Comparison of ENCODE assay signal across 10 cellular contexts in the genomic region with DNA sequence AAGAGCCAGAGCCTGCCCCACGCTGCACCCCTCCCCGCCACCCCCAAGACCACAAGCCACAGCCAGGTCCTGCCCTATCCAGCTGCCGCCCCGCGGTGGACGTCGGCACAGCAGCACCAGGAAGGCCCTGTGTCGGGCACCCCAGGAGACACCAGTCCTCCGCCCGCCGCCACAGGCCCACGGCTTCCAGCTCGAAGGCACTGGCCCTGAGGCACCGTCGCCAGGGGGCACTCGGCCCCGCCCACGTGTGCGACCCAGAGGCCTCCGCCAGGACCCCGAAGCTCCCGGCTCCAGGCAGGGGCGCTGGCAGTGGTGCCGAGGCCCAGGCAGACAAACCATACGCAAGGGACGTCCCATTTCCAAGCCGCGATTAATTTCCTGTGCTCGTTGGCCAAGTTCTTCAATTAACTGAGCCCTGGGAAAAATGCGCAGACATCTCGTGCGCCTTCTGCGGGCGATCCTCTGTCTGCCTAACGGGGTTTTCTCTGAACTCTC. TPM values are rescaled to one million over a fixed set of nuclear protein-coding genes. Genes with fewer than 3 reads are reported as not detected.
A peak's percentile ranks its signal among the peaks of the same experiment; 100 is the strongest.
DNase-seq lines count a peak whose midpoint lies in the region; ATAC-seq and TF ChIP-seq lines count a peak whose summit lies in the region.
"Had no signal": no experiment of that assay in that cellular context is flagged by ENCODE, and none has a peak within 500 bp of the region (broad histone marks: within the 10 kb centered on the region; RNA-seq: fewer than 3 reads in every experiment).

No MANE protein-coding gene starts in this region.

- TF ChIP-seq POLR2A in Peyer's patch (IDR thresholded peaks at IDR 0.05) (no peak), esophagus squamous epithelium (IDR thresholded peaks at IDR 0.05) (no peak)

- H3K4me1 ChIP-seq in Peyer's patch (peaks cover 0 to 5% (median 0%) of the 10 kb centered on the region in 4 donors), esophagus squamous epithelium (peaks cover 0 to 23% (median 3%) of the 10 kb centered on the region in 3 donors)

- peak; percentile 18 for TF ChIP-seq CTCF in GM06990 (IDR thresholded peaks at IDR 0.05; ENCODE audit: insufficient read depth, low read length, poor library complexity, severe bottlenecking)
- no peak for TF ChIP-seq CTCF in Peyer's patch (IDR thresholded peaks at IDR 0.05)
- TF ChIP-seq CTCF in esophagus squamous epithelium (IDR thresholded peaks at IDR 0.05): no peak

- 48 to 80% methylated on average over 2 to 18 of the region's 35 CpGs for WGBS in esophagus squamous epithelium, 2 donors

- ATAC-seq in SK-N-SH treated with all-trans-retinoic acid at 6 μM for 48 hours: peak; percentile 65

- intact Hi-C loops in esophagus squamous epithelium (cut with DNase I): no loop called here

- no peak overlapping the region for H3K4me3 ChIP-seq in GM06990 (replicated peaks; ENCODE audit: low read depth, low read length)
- no peak overlapping the region for H3K4me3 ChIP-seq in Peyer's patch
- no peak overlapping the region for H3K4me3 ChIP-seq in esophagus squamous epithelium

- H3K27me3 ChIP-seq in GM06990 (replicated peaks; ENCODE audit: control insufficient read depth, insufficient read depth, low read length) (no peaks in the 10 kb centered on the region; the same call in 1 of the 2 replicates), Peyer's patch (peaks cover 0 to 3% of the 10 kb centered on the region in 2 donors), esophagus squamous epithelium (peaks cover 0 to 98% (median 3%) of the 10 kb centered on the region in 4 donors)

- DNase-seq in AG08395 (ENCODE audit: low spot score): peak; percentile 43
- no peak for DNase-seq in GM06990 (ENCODE audit: extremely low read depth, insufficient read length)
- peak; percentile 27 for DNase-seq in germinal center (ENCODE audit: low spot score)
- no peak for DNase-seq in Peyer's patch
- no peak for DNase-seq in esophagus squamous epithelium (lab: John Stamatoyannopoulos, UW)
- no peak for DNase-seq in NCI-H226
- no peak for DNase-seq in NCI-H2196 (lab: John Stamatoyannopoulos, UW; ENCODE audit: unreplicated experiment)
- DNase-seq: activated CD8-positive, alpha-beta memory T cell treated with anti-CD3 and anti-CD28 coated beads, Interleukin-2, amount 50 U/mL, for 4 hours had no signal

- H3K9me3 ChIP-seq in Peyer's patch (no peaks in the 10 kb centered on the region), esophagus squamous epithelium (no peaks in the 10 kb centered on the region)

- no peaks in the 10 kb centered on the region for H3K36me3 ChIP-seq in GM06990 (ENCODE audit: control insufficient read depth, insufficient read depth, low read length)
- no peaks in the 10 kb centered on the region for H3K36me3 ChIP-seq in Peyer's patch
- H3K36me3 ChIP-seq in esophagus squamous epithelium: no peaks in the 10 kb centered on the region

- H3K27ac ChIP-seq in Peyer's patch (no peak overlapping the region), esophagus squamous epithelium (no peak overlapping the region)

TF ChIP-seq in SK-N-SH treated with all-trans-retinoic acid at 6 μM for 48 hours, 23 proteins besides CTCF, POLR2A, EP300 and RAD21:
- TF ChIP-seq, protein P1, sequence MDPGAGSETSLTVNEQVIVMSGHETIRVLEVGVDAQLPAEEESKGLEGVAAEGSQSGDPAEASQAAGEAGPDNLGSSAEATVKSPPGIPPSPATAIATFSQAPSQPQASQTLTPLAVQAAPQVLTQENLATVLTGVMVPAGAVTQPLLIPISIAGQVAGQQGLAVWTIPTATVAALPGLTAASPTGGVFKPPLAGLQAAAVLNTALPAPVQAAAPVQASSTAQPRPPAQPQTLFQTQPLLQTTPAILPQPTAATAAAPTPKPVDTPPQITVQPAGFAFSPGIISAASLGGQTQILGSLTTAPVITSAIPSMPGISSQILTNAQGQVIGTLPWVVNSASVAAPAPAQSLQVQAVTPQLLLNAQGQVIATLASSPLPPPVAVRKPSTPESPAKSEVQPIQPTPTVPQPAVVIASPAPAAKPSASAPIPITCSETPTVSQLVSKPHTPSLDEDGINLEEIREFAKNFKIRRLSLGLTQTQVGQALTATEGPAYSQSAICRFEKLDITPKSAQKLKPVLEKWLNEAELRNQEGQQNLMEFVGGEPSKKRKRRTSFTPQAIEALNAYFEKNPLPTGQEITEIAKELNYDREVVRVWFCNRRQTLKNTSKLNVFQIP (CRISPR knock-in tag; IDR thresholded peaks at IDR 0.05; ENCODE audit: borderline replicate concordance, low read depth): no peak
- TF ChIP-seq ESRRG (CRISPR knock-in tag; IDR thresholded peaks at IDR 0.05) (no peak), TCF4 (CRISPR knock-in tag; IDR thresholded peaks at IDR 0.05; ENCODE audit: borderline replicate concordance) (no peak), ZNF70 (CRISPR knock-in tag; IDR thresholded peaks at IDR 0.05) (no peak), ZNF565 (CRISPR knock-in tag; conservative IDR thresholded peaks at IDR 0.05; ENCODE audit: low read depth) (no peak)
- TF ChIP-seq, protein P2, sequence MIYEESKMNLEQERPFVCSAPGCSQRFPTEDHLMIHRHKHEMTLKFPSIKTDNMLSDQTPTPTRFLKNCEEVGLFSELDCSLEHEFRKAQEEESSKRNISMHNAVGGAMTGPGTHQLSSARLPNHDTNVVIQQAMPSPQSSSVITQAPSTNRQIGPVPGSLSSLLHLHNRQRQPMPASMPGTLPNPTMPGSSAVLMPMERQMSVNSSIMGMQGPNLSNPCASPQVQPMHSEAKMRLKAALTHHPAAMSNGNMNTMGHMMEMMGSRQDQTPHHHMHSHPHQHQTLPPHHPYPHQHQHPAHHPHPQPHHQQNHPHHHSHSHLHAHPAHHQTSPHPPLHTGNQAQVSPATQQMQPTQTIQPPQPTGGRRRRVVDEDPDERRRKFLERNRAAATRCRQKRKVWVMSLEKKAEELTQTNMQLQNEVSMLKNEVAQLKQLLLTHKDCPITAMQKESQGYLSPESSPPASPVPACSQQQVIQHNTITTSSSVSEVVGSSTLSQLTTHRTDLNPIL (CRISPR knock-in tag; IDR thresholded peaks at IDR 0.05; ENCODE audit: low read depth): no peak
- TF ChIP-seq, protein P3, sequence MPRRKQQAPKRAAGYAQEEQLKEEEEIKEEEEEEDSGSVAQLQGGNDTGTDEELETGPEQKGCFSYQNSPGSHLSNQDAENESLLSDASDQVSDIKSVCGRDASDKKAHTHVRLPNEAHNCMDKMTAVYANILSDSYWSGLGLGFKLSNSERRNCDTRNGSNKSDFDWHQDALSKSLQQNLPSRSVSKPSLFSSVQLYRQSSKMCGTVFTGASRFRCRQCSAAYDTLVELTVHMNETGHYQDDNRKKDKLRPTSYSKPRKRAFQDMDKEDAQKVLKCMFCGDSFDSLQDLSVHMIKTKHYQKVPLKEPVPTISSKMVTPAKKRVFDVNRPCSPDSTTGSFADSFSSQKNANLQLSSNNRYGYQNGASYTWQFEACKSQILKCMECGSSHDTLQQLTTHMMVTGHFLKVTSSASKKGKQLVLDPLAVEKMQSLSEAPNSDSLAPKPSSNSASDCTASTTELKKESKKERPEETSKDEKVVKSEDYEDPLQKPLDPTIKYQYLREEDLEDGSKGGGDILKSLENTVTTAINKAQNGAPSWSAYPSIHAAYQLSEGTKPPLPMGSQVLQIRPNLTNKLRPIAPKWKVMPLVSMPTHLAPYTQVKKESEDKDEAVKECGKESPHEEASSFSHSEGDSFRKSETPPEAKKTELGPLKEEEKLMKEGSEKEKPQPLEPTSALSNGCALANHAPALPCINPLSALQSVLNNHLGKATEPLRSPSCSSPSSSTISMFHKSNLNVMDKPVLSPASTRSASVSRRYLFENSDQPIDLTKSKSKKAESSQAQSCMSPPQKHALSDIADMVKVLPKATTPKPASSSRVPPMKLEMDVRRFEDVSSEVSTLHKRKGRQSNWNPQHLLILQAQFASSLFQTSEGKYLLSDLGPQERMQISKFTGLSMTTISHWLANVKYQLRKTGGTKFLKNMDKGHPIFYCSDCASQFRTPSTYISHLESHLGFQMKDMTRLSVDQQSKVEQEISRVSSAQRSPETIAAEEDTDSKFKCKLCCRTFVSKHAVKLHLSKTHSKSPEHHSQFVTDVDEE (CRISPR knock-in tag; IDR thresholded peaks at IDR 0.05): 0 out of 2 replicates have a peak, but pooled peaks have one; percentile 32

RNA-seq across cellular contexts. Expression of a gene that starts 19.4 kb away (rescaled TPM):
- total RNA-seq in Peyer's patch (not detected), esophagus squamous epithelium (not detected)
- total RNA-seq: dermis microvascular lymphatic vessel endothelial cell had no signal

RNA-seq across cellular contexts. Expression of a gene that starts 45.8 kb away (rescaled TPM):
- 1 to 10 TPM in 3 of 4 donors, under 1 TPM in 1; 0.67 to 3.3 (median 2.1) TPM for total RNA-seq in Peyer's patch
- 1 to 10 TPM in 3 of 4 donors, under 1 TPM in 1; 0.44 to 3.1 (median 1.9) TPM for total RNA-seq in esophagus squamous epithelium

Comparison
In these comparisons a context has a peak if more than half of its experiments do, and no peak if none do; other contexts are left out.
1. DNase-seq: peak in AG08395 (single experiment) and germinal center (single experiment); none in GM06990 (single experiment), Peyer's patch (0 of 3), esophagus squamous epithelium (single experiment), NCI-H226 (single experiment) and NCI-H2196 (single experiment).